ENCODE assay signal across 18 cellular contexts in the genomic region with DNA sequence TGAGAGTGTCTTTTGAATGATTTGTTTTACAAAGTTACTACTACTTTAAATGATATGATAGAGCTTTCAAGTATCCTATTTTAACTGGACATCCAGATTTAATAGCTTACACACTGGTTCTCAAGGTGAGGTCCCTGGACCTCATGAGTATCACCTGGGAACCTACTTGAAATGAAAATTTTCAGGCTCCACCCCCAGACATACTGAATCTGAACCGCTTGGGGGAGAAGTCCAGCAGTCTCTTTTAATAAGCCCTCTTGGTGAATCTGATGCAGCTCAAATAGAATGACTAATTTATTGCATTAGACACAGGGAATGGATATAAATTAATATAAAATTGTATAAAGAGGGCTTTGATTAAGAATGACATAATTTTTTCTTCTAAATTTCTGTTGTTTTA. TPM values are rescaled to one million over a fixed set of nuclear protein-coding genes. Genes with fewer than 3 reads are reported as not detected.
DNase-seq lines count a peak whose midpoint lies in the region; ATAC-seq and TF ChIP-seq lines count a peak whose summit lies in the region.
"Had no signal": no experiment of that assay in that cellular context is flagged by ENCODE, and none has a peak within 500 bp of the region (broad histone marks: within the 10 kb centered on the region; RNA-seq: fewer than 3 reads in every experiment).

No MANE protein-coding gene starts in this region.

- no peak overlapping the region for H3K27ac ChIP-seq in C4-2B
- no peak overlapping the region for H3K27ac ChIP-seq in PC-3 (ENCODE audit: low read length)
- H3K27ac ChIP-seq in H9 (ENCODE audit: insufficient read length, low read depth, low read length): no peak overlapping the region

- no peaks in the 10 kb centered on the region for H3K23me2 ChIP-seq in H9 (ENCODE audit: insufficient read length, low read depth, low read length, poor library complexity, severe bottlenecking)

- H3K27ac Mint-ChIP-seq in WTC11 (no peak overlapping the region), H9 (no peak overlapping the region)
- H3K27ac Mint-ChIP-seq: B cell; CD4-positive, alpha-beta memory T cell; HFFc6 had no signal

- H3K9ac ChIP-seq in PC-3 (ENCODE audit: low read length): no peak overlapping the region
- no peak overlapping the region for H3K9ac ChIP-seq in H9 (ENCODE audit: extremely low read depth, insufficient read length, low read length)

- H2AFZ ChIP-seq in PC-3 (ENCODE audit: low read length) (no peak overlapping the region), H9 (ENCODE audit: low read length) (no peak overlapping the region)

- in situ Hi-C loops in ACHN (cut with HindIII; ENCODE audit: low pct_ligation_motif_present, low pct_unique_long_range_greater_than_20kb, low sequenced_read_pairs): no loop called here

- H3F3A ChIP-seq in PC-3 (ENCODE audit: low read length, unreplicated experiment): no peaks in the 10 kb centered on the region

- no peak overlapping the region for H3K4ac ChIP-seq in H9 (ENCODE audit: low read depth, low read length)

- no peaks in the 10 kb centered on the region for H3K79me1 ChIP-seq in H9 (ENCODE audit: insufficient read depth, low read depth, low read length, poor library complexity, severe bottlenecking)

- H3K9me2 ChIP-seq in PC-3 (replicated peaks; ENCODE audit: low read length): no peaks in the 10 kb centered on the region

- H3K79me2 ChIP-seq in PC-3 (ENCODE audit: low read length): no peaks in the 10 kb centered on the region
- no peaks in the 10 kb centered on the region for H3K79me2 ChIP-seq in H9 (ENCODE audit: insufficient read depth, low read length)

- POLR2A ChIA-PET in HEK293T (lab: Yijun Ruan, JAX): no interaction called here
- POLR2A ChIA-PET in PC-3 (lab: Charles Lee; ENCODE audit: unreplicated experiment): interaction anchor here (0.8 kb wide), 1 partner anchor 130 kb away, joined by 3 read pairs; no protein-coding TSS in a partner anchor
- POLR2A ChIA-PET in WTC11 (lab: Charles Lee): no interaction called here

- no peak overlapping the region for H2BK20ac ChIP-seq in H9 (ENCODE audit: low read depth, low read length, poor library complexity, severe bottlenecking)

- DNase-seq in HEK293T (ENCODE audit: extremely low spot score): peak; percentile 4
- peak; percentile 41 for DNase-seq in PC-3
- DNase-seq in WTC11 (ENCODE audit: low spot score): no peak
- no peak for DNase-seq in left ventricle myocardium superior
- DNase-seq in ACHN: no peak
- DNase-seq in H9: no peak
- DNase-seq: C1 segment of cervical spinal cord; CD4-positive, alpha-beta memory T cell; DMS79; GOT3; HFFc6; IMR-90; KBM-7 had no signal

- no peak overlapping the region for H3K4me3 Mint-ChIP-seq in WTC11
- no peak overlapping the region for H3K4me3 Mint-ChIP-seq in H9
- H3K4me3 Mint-ChIP-seq: B cell; CD4-positive, alpha-beta memory T cell; HFFc6 had no signal

- intact Hi-C loops in PC-3 (cut with micrococcal nuclease): no loop called here
- intact Hi-C loops in left ventricle myocardium superior (cut with micrococcal nuclease): no loop called here

- WGBS in H9 (ENCODE audit: extremely low coverage, insufficient read length, low lambda C conversion rate): no CpG with 5 or more reads among the region's 1 CpG

- CTCF ChIA-PET in HEK293T (lab: Yijun Ruan, JAX) (no interaction called here), PC-3 (lab: Charles Lee) (no interaction called here), WTC11 (lab: Charles Lee) (no interaction called here)

- no peaks in the 10 kb centered on the region for H4K20me1 ChIP-seq in PC-3 (ENCODE audit: low read length)
- H4K20me1 ChIP-seq in H9 (ENCODE audit: control insufficient read depth, insufficient read depth, insufficient read length): no peaks in the 10 kb centered on the region

- H3K36me3 Mint-ChIP-seq in WTC11 (no peaks in the 10 kb centered on the region), H9 (ENCODE audit: insufficient read depth in 1 of 3, low read depth in 3 of 3) (no peaks in the 10 kb centered on the region)
- H3K36me3 Mint-ChIP-seq: CD4-positive, alpha-beta memory T cell had no signal

- TF ChIP-seq CTCF in C4-2B (conservative IDR thresholded peaks at IDR 0.05) (peak; percentile 26), PC-3 (conservative IDR thresholded peaks at IDR 0.05; ENCODE audit: low read depth, low read length) (no peak; the same call in 1 of the 2 replicates), WTC11 (IDR thresholded peaks at IDR 0.05) (no peak), H9 (conservative IDR thresholded peaks at IDR 0.05) (no peak)

- H3K56ac ChIP-seq in H9 (ENCODE audit: insufficient read length, low read depth, low read length): no peak overlapping the region

- no peak overlapping the region for H4K5ac ChIP-seq in H9 (ENCODE audit: insufficient read length, low read depth, low read length)

- no peak overlapping the region for H2BK15ac ChIP-seq in H9 (ENCODE audit: low read depth, low read length)

- H3K9me3 ChIP-seq in PC-3 (ENCODE audit: low read length) (no peaks in the 10 kb centered on the region), H9 (ENCODE audit: control insufficient read depth, low read depth, low read length) (no peaks in the 10 kb centered on the region)
- H3K9me3 ChIP-seq: HAP-1 had no signal

- no peaks in the 10 kb centered on the region for H3K9me3 Mint-ChIP-seq in WTC11
- no peaks in the 10 kb centered on the region for H3K9me3 Mint-ChIP-seq in H9

- H3K23ac ChIP-seq in H9 (ENCODE audit: insufficient read length, low read depth, low read length): no peak overlapping the region

- H3K27me3 Mint-ChIP-seq in WTC11 (ENCODE audit: low read depth) (no peaks in the 10 kb centered on the region), H9 (ENCODE audit: low read depth) (no peaks in the 10 kb centered on the region)
- H3K27me3 Mint-ChIP-seq: B cell; CD4-positive, alpha-beta memory T cell had no signal

- no peak overlapping the region for H4K8ac ChIP-seq in H9 (replicated peaks; ENCODE audit: insufficient read length, low read depth, low read length)

- no peak overlapping the region for H2AK5ac ChIP-seq in H9 (ENCODE audit: insufficient read length, low read length)

- peaks cover 4% of the 10 kb centered on the region; the same call in 1 of the 2 replicates for H3K4me1 Mint-ChIP-seq in WTC11
- peaks cover 0 to 6% of the 10 kb centered on the region in 2 experiments; a peak in 1 of 4 replicates for H3K4me1 Mint-ChIP-seq in H9
- H3K4me1 Mint-ChIP-seq: B cell; CD4-positive, alpha-beta memory T cell had no signal

- no peaks in the 10 kb centered on the region for H3K36me3 ChIP-seq in PC-3 (ENCODE audit: low read depth, low read length)
- H3K36me3 ChIP-seq: HAP-1 had no signal

- BruUV-seq in PC-3 (replicated peaks; lab: Mats Ljungman, UMichigan): no TSS peak

- H3K4me2 ChIP-seq in PC-3 (ENCODE audit: low read length) (no peak overlapping the region), H9 (ENCODE audit: insufficient read depth, insufficient read length, low read length) (no peak overlapping the region)

- no peak overlapping the region for H3T11ph ChIP-seq in H9 (ENCODE audit: low read length)

- peak; percentile 88 for ATAC-seq in PC-3
- peak; percentile 57; the same call in 1 of the 2 replicates for ATAC-seq in WTC11
- no peak for ATAC-seq in left ventricle myocardium superior
- no peak for ATAC-seq in HG03442 (IDR thresholded peaks at IDR 0.05; ENCODE audit: unreplicated experiment)

- H2BK5ac ChIP-seq in H9 (ENCODE audit: insufficient read length, low read length): no peak overlapping the region

- H3K4me3 ChIP-seq in PC-3 (ENCODE audit: low read length): no peak overlapping the region
- H3K4me3 ChIP-seq: HAP-1 had no signal

- H4K91ac ChIP-seq in H9 (ENCODE audit: insufficient read length, low read depth, low read length): no peak overlapping the region

- no peak overlapping the region for H3K14ac ChIP-seq in H9 (ENCODE audit: insufficient read depth, low read length)

- H3K18ac ChIP-seq in H9 (ENCODE audit: insufficient read length, low read depth, low read length): no peak overlapping the region

- H2BK12ac ChIP-seq in H9 (ENCODE audit: insufficient read length, low read depth, low read length): no peak overlapping the region

- H3K4me1 ChIP-seq in PC-3 (ENCODE audit: insufficient read depth, low read length) (no peaks in the 10 kb centered on the region), H9 (ENCODE audit: insufficient read depth, low read length) (no peaks in the 10 kb centered on the region)
- H3K4me1 ChIP-seq: HAP-1 had no signal

- no peaks in the 10 kb centered on the region for H3K27me3 ChIP-seq in PC-3 (ENCODE audit: low read length)
- H3K27me3 ChIP-seq in H9 (ENCODE audit: insufficient read depth, low read length): no peaks in the 10 kb centered on the region

- no peak overlapping the region for H2BK120ac ChIP-seq in H9 (ENCODE audit: low read depth, low read length, poor library complexity, severe bottlenecking)

TF ChIP-seq in HEK293T, 16 proteins besides CTCF, POLR2A, EP300 and RAD21 (continues in another document):
- no peak for TF ChIP-seq ELF4 (IDR thresholded peaks at IDR 0.05)
- TF ChIP-seq, protein P1, sequence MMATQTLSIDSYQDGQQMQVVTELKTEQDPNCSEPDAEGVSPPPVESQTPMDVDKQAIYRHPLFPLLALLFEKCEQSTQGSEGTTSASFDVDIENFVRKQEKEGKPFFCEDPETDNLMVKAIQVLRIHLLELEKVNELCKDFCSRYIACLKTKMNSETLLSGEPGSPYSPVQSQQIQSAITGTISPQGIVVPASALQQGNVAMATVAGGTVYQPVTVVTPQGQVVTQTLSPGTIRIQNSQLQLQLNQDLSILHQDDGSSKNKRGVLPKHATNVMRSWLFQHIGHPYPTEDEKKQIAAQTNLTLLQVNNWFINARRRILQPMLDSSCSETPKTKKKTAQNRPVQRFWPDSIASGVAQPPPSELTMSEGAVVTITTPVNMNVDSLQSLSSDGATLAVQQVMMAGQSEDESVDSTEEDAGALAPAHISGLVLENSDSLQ (IDR thresholded peaks at IDR 0.05): no peak
- TF ChIP-seq FOXK2 (IDR thresholded peaks at IDR 0.05): no peak
- TF ChIP-seq ARNT (IDR thresholded peaks at IDR 0.05): no peak
- no peak for TF ChIP-seq SP1 (IDR thresholded peaks at IDR 0.05)
- no peak for TF ChIP-seq TARDBP (IDR thresholded peaks at IDR 0.05)

TF ChIP-seq in WTC11, 78 proteins besides CTCF, POLR2A, EP300 and RAD21 (continues in another document):
- no peak for TF ChIP-seq ESRRA (CRISPR knock-in tag; IDR thresholded peaks at IDR 0.05; ENCODE audit: borderline replicate concordance)
- TF ChIP-seq RELA (CRISPR knock-in tag; IDR thresholded peaks at IDR 0.05; ENCODE audit: borderline replicate concordance): no peak
- TF ChIP-seq, protein P2, sequence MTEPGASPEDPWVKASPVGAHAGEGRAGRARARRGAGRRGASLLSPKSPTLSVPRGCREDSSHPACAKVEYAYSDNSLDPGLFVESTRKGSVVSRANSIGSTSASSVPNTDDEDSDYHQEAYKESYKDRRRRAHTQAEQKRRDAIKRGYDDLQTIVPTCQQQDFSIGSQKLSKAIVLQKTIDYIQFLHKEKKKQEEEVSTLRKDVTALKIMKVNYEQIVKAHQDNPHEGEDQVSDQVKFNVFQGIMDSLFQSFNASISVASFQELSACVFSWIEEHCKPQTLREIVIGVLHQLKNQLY (CRISPR knock-in tag; IDR thresholded peaks at IDR 0.05): no peak

RNA-seq across cellular contexts. Expression of a gene that starts 29.4 kb away (rescaled TPM):
- total RNA-seq in PC-3 (2014; rRNA removed) (not detected in 2 replicates), WTC11 (2021) (4.4 to 5.4 TPM (median 5.2 TPM) in 3 replicates), left ventricle myocardium superior (not detected), H9 (2021) (0.48 and 0.50 TPM in 2 replicates)
- total RNA-seq: B cell; CD4-positive, alpha-beta memory T cell; G401; HFFc6; IMR-90 had no signal

Comparison
In these comparisons a context has a peak if more than half of its experiments do, and no peak if none do; other contexts are left out.
1. DNase-seq: peak in HEK293T (single experiment) and PC-3 (single experiment); none in WTC11 (single experiment), left ventricle myocardium superior (single experiment), ACHN (single experiment) and H9 (single experiment).
2. ATAC-seq: peak in PC-3 (single experiment) and WTC11 (single experiment); none in left ventricle myocardium superior (single experiment) and HG03442 (single experiment).